ENCODE assay signal across 24 cellular contexts in genomic region chr11:117878314-117878938, GRCh38. TPM values are rescaled to one million over a fixed set of nuclear protein-coding genes. Genes with fewer than 3 reads are reported as not detected.
DNase-seq lines count a peak whose midpoint lies in the region; ATAC-seq and TF ChIP-seq lines count a peak whose summit lies in the region.
"Had no signal": no experiment of that assay in that cellular context is flagged by ENCODE, and none has a peak within 500 bp of the region (broad histone marks: within the 10 kb centered on the region; RNA-seq: fewer than 3 reads in every experiment).

No MANE protein-coding gene starts in this region.

- H3K4me3 ChIP-seq in SJCRH30 (no peak overlapping the region), sigmoid colon (no peak overlapping the region), esophagus squamous epithelium (no peak overlapping the region)
- H3K4me3 ChIP-seq: lung, upper lobe of left lung had no signal

- peaks cover 16% of the 10 kb centered on the region for H3K4me1 Mint-ChIP-seq in T-helper 2 cell treated with Interferon-gamma antibody and Interleukin-4, amounts not matched to agents 5 μg/mL and 100 μg/mL, for 36 hours (ENCODE audit: low read depth)

- TF ChIP-seq POLR2A in sigmoid colon (IDR thresholded peaks at IDR 0.05) (no peak), esophagus squamous epithelium (IDR thresholded peaks at IDR 0.05) (no peak)

- TF ChIP-seq CTCF in sigmoid colon (IDR thresholded peaks at IDR 0.05) (no peak), esophagus squamous epithelium (IDR thresholded peaks at IDR 0.05) (no peak)

- no peak for TF ChIP-seq EP300 in sigmoid colon (IDR thresholded peaks at IDR 0.05)

- intact Hi-C loops in sigmoid colon (cut with DNase I), result no loop called here
- intact Hi-C loops in esophagus squamous epithelium (cut with DNase I), result no loop called here

- H3K4me3 Mint-ChIP-seq in T-helper 2 cell treated with Interferon-gamma antibody and Interleukin-4, amounts not matched to agents 5 μg/mL and 100 μg/mL, for 36 hours, result peak overlapping the region; percentile 23
- H3K4me3 Mint-ChIP-seq: activated CD4-positive, alpha-beta T cell treated with anti-CD3 and anti-CD28 coated beads, Interleukin-2, amount 10 ng/mL, durations not matched to agents 24 days and 14 days; central memory CD8-positive, alpha-beta T cell had no signal

- H3K27ac ChIP-seq in SJCRH30, result peak overlapping the region; percentile 80
- H3K27ac ChIP-seq in sigmoid colon, result peak overlapping the region in 3 of 4 donors; percentile 90 to 96 (median 94)
- H3K27ac ChIP-seq in esophagus squamous epithelium, result no peak overlapping the region
- H3K27ac ChIP-seq: neutrophil, upper lobe of left lung had no signal

- H3K27me3 Mint-ChIP-seq in T-helper 2 cell treated with Interferon-gamma antibody and Interleukin-4, amounts not matched to agents 5 μg/mL and 100 μg/mL, for 36 hours (ENCODE audit: low read depth), result peaks cover 67% of the 10 kb centered on the region

- no peaks in the 10 kb centered on the region for H3K9me3 ChIP-seq in SJCRH30 (replicated peaks)
- no peaks in the 10 kb centered on the region for H3K9me3 ChIP-seq in sigmoid colon
- H3K9me3 ChIP-seq in esophagus squamous epithelium, result no peaks in the 10 kb centered on the region
- H3K9me3 ChIP-seq: Caco-2, neutrophil, upper lobe of left lung had no signal

- H3K36me3 Mint-ChIP-seq in T-helper 2 cell treated with Interferon-gamma antibody and Interleukin-4, amounts not matched to agents 5 μg/mL and 100 μg/mL, for 36 hours (ENCODE audit: low read depth), result no peaks in the 10 kb centered on the region

- H3K36me3 ChIP-seq in SJCRH30 (no peaks in the 10 kb centered on the region), sigmoid colon (no peaks in the 10 kb centered on the region), esophagus squamous epithelium (no peaks in the 10 kb centered on the region)
- H3K36me3 ChIP-seq: neutrophil, upper lobe of left lung had no signal

- peaks cover 32% of the 10 kb centered on the region for H3K4me1 ChIP-seq in SJCRH30
- H3K4me1 ChIP-seq in sigmoid colon, result peaks cover 0 to 73% (median 63%) of the 10 kb centered on the region in 4 donors
- H3K4me1 ChIP-seq in esophagus squamous epithelium, result peaks cover 22 to 54% (median 35%) of the 10 kb centered on the region in 3 donors

- no peaks in the 10 kb centered on the region for H3K9me3 Mint-ChIP-seq in T-helper 2 cell treated with Interferon-gamma antibody and Interleukin-4, amounts not matched to agents 5 μg/mL and 100 μg/mL, for 36 hours
- H3K9me3 Mint-ChIP-seq: activated CD4-positive, alpha-beta T cell treated with anti-CD3 and anti-CD28 coated beads, Interleukin-2, amount 10 ng/mL, durations not matched to agents 24 days and 14 days; central memory CD8-positive, alpha-beta T cell had no signal

- H3K27ac Mint-ChIP-seq in T-helper 2 cell treated with Interferon-gamma antibody and Interleukin-4, amounts not matched to agents 5 μg/mL and 100 μg/mL, for 36 hours, result no peak overlapping the region
- H3K27ac Mint-ChIP-seq: activated CD4-positive, alpha-beta T cell treated with anti-CD3 and anti-CD28 coated beads, Interleukin-2, amount 10 ng/mL, durations not matched to agents 24 days and 14 days had no signal

- H3K27me3 ChIP-seq in SJCRH30 (no peaks in the 10 kb centered on the region), sigmoid colon (no peaks in the 10 kb centered on the region), esophagus squamous epithelium (peaks cover 5 to 88% (median 11%) of the 10 kb centered on the region in 4 donors)

- WGBS in sigmoid colon, 2 donors, result 83 to 90% methylated on average over 6 of the region's 6 CpGs
- WGBS in esophagus squamous epithelium, 2 donors, result 70 to 91% methylated on average over 6 of the region's 6 CpGs

- no peak for DNase-seq in T-helper 2 cell treated with Interferon-gamma antibody and Interleukin-4, amounts not matched to agents 5 μg/mL and 100 μg/mL, for 36 hours (ENCODE audit: low spot score)
- DNase-seq in T-helper 2 cell (no peak), SJCRH30 (peak; percentile 73 to 86), mesenteric fat pad (ENCODE audit: low spot score) (peak; percentile 12), sigmoid colon (no peak), OCI-M2 (lab: John Stamatoyannopoulos, UW; ENCODE audit: unreplicated experiment) (no peak), esophagus squamous epithelium (lab: John Stamatoyannopoulos, UW) (no peak)
- DNase-seq: 8988T; activated CD4-positive, alpha-beta T cell treated with anti-CD3 and anti-CD28 coated beads, Interleukin-2, amount 10 ng/mL, durations not matched to agents 24 days and 14 days; activated naive CD4-positive, alpha-beta T cell; dermis blood vessel endothelial cell; H7; NCI-H1417 treated with DMSO at 0.1 percent for 48 hours; NCI-H2029 treated with DMSO at 0.1 percent for 48 hours; SIG-M5; stimulated activated CD4-positive, alpha-beta T cell treated with anti-CD3 and anti-CD28 coated beads, Interleukin-4, amount 100 ng/mL, for 24 hours; upper lobe of left lung had no signal

- ATAC-seq in HG03039 (IDR thresholded peaks at IDR 0.05; ENCODE audit: unreplicated experiment), result no peak

RNA-seq across cellular contexts. Expression of gene FXYD6, which starts 2.0 kb away (rescaled TPM):
- 86.9 and 90.1 TPM in 2 replicates for total RNA-seq in SJCRH30 (2014; rRNA removed; shearing (Covaris generic))
- 21.5 TPM for total RNA-seq in mesenteric fat pad
- 100 to 1,000 TPM; 243 to 305 (median 271) TPM for total RNA-seq in sigmoid colon
- polyA plus RNA-seq in sigmoid colon, result 10 to 100 TPM; 12.3 to 46.4 (median 31.2) TPM
- 10 to 100 TPM in 1 of 4 donors, 1 to 10 TPM in 2, under 1 TPM in 1; 0.61 to 27.7 (median 2.1) TPM for total RNA-seq in esophagus squamous epithelium
- total RNA-seq: activated CD4-positive, alpha-beta T cell treated with anti-CD3 and anti-CD28 coated beads, Interleukin-2, amount 10 ng/mL, durations not matched to agents 24 days and 14 days; G401 had no signal

RNA-seq across cellular contexts. Expression of gene TMPRSS13, which starts 50.8 kb away (rescaled TPM):
- total RNA-seq in SJCRH30 (2014; rRNA removed; shearing (Covaris generic)), result not detected in 2 replicates
- total RNA-seq in mesenteric fat pad (0.39 TPM), sigmoid colon (not detected), esophagus squamous epithelium (10 to 100 TPM; 11.1 to 31.7 (median 21.0) TPM)
- 1 to 10 TPM in 2 of 3 donors, not detected in 1; 1.4 to 1.6 TPM for polyA plus RNA-seq in sigmoid colon
- total RNA-seq: dermis blood vessel endothelial cell, G401, kidney epithelial cell had no signal

RNA-seq across cellular contexts. Expression of gene FXYD2, which starts 53.9 kb away (rescaled TPM):
- 0.14 and 0.15 TPM in 2 replicates for total RNA-seq in SJCRH30 (2014; rRNA removed; shearing (Covaris generic))
- total RNA-seq in mesenteric fat pad (3.2 TPM), sigmoid colon (1 to 10 TPM; 3.2 to 6.6 (median 4.4) TPM), esophagus squamous epithelium (under 1 TPM in 2 of 4 donors, not detected in 2; 0.19 to 0.95 TPM)
- polyA plus RNA-seq in sigmoid colon, result 1 to 10 TPM in 2 of 3 donors, not detected in 1; 3.6 to 4.2 TPM
- total RNA-seq: G401 had no signal

Comparison
In these comparisons a context has a peak if more than half of its experiments do, and no peak if none do; other contexts are left out.
1. DNase-seq: peak in SJCRH30 (2 of 2) and mesenteric fat pad (single experiment); none in T-helper 2 cell treated with Interferon-gamma antibody and Interleukin-4, amounts not matched to agents 5 μg/mL and 100 μg/mL, for 36 hours (single experiment), T-helper 2 cell (0 of 5), sigmoid colon (single experiment), OCI-M2 (single experiment) and esophagus squamous epithelium (single experiment).
2. H3K27ac ChIP-seq: peak in SJCRH30 (single experiment) and sigmoid colon (3 of 4); none in esophagus squamous epithelium (0 of 4).